Comparison of ENCODE assay signal across 2 cellular contexts in the genomic region with DNA sequence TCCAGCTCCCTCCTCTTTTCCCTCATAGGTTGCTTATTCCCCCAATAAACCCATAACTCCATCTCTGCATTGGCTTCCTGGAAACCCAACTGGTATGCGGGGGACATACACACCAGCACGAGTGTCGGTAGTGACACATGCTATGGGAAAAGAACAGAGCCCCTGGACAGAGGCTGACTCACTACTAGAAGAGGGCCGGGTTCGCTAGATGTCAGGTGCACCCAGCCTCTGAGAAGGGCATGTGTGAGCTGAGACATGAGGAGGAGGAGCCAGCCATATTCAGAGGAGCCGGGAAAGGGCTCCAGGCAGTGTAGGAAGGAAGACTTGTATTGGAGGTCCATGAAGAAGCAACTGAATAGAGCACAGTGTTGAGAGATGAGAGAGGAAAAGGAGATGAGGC.
TF ChIP-seq lines count a peak whose summit lies in the region.

No MANE protein-coding gene starts in this region.

TF ChIP-seq in SK-N-SH, 30 proteins besides CTCF, POLR2A, EP300 and RAD21 (continued from another document):
- TF ChIP-seq, protein P1, sequence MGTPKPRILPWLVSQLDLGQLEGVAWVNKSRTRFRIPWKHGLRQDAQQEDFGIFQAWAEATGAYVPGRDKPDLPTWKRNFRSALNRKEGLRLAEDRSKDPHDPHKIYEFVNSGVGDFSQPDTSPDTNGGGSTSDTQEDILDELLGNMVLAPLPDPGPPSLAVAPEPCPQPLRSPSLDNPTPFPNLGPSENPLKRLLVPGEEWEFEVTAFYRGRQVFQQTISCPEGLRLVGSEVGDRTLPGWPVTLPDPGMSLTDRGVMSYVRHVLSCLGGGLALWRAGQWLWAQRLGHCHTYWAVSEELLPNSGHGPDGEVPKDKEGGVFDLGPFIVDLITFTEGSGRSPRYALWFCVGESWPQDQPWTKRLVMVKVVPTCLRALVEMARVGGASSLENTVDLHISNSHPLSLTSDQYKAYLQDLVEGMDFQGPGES (IDR thresholded peaks at IDR 0.05; ENCODE audit: low read depth, low read length), result no peak
- TF ChIP-seq, protein P2, sequence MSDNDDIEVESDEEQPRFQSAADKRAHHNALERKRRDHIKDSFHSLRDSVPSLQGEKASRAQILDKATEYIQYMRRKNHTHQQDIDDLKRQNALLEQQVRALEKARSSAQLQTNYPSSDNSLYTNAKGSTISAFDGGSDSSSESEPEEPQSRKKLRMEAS (IDR thresholded peaks at IDR 0.05; ENCODE audit: low read depth), result no peak
- TF ChIP-seq GATA2 (CRISPR knock-in tag; IDR thresholded peaks at IDR 0.05) (no peak), MXI1 (IDR thresholded peaks at IDR 0.05; ENCODE audit: low read depth, low read length) (no peak), TCF12 (IDR thresholded peaks at IDR 0.05) (no peak), RFX5 (IDR thresholded peaks at IDR 0.05; ENCODE audit: low read length) (no peak), SMC3 (IDR thresholded peaks at IDR 0.05; ENCODE audit: low read depth, low read length) (no peak), NFIC (IDR thresholded peaks at IDR 0.05; ENCODE audit: borderline replicate concordance) (no peak), RCOR1 (IDR thresholded peaks at IDR 0.05; ENCODE audit: low read length) (no peak), FOXM1 (IDR thresholded peaks at IDR 0.05; ENCODE audit: low read depth) (no peak)
- TF ChIP-seq, protein P3, sequence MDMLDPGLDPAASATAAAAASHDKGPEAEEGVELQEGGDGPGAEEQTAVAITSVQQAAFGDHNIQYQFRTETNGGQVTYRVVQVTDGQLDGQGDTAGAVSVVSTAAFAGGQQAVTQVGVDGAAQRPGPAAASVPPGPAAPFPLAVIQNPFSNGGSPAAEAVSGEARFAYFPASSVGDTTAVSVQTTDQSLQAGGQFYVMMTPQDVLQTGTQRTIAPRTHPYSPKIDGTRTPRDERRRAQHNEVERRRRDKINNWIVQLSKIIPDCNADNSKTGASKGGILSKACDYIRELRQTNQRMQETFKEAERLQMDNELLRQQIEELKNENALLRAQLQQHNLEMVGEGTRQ (IDR thresholded peaks at IDR 0.05; ENCODE audit: borderline replicate concordance, low read depth, low read length), result no peak
- TF ChIP-seq, protein P4, sequence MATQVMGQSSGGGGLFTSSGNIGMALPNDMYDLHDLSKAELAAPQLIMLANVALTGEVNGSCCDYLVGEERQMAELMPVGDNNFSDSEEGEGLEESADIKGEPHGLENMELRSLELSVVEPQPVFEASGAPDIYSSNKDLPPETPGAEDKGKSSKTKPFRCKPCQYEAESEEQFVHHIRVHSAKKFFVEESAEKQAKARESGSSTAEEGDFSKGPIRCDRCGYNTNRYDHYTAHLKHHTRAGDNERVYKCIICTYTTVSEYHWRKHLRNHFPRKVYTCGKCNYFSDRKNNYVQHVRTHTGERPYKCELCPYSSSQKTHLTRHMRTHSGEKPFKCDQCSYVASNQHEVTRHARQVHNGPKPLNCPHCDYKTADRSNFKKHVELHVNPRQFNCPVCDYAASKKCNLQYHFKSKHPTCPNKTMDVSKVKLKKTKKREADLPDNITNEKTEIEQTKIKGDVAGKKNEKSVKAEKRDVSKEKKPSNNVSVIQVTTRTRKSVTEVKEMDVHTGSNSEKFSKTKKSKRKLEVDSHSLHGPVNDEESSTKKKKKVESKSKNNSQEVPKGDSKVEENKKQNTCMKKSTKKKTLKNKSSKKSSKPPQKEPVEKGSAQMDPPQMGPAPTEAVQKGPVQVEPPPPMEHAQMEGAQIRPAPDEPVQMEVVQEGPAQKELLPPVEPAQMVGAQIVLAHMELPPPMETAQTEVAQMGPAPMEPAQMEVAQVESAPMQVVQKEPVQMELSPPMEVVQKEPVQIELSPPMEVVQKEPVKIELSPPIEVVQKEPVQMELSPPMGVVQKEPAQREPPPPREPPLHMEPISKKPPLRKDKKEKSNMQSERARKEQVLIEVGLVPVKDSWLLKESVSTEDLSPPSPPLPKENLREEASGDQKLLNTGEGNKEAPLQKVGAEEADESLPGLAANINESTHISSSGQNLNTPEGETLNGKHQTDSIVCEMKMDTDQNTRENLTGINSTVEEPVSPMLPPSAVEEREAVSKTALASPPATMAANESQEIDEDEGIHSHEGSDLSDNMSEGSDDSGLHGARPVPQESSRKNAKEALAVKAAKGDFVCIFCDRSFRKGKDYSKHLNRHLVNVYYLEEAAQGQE (IDR thresholded peaks at IDR 0.05; ENCODE audit: low read depth, low read length), result no peak
- TF ChIP-seq, protein P5, sequence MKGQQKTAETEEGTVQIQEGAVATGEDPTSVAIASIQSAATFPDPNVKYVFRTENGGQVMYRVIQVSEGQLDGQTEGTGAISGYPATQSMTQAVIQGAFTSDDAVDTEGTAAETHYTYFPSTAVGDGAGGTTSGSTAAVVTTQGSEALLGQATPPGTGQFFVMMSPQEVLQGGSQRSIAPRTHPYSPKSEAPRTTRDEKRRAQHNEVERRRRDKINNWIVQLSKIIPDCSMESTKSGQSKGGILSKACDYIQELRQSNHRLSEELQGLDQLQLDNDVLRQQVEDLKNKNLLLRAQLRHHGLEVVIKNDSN (IDR thresholded peaks at IDR 0.05; ENCODE audit: borderline replicate concordance, low read depth), result no peak
- TF ChIP-seq, protein P6, sequence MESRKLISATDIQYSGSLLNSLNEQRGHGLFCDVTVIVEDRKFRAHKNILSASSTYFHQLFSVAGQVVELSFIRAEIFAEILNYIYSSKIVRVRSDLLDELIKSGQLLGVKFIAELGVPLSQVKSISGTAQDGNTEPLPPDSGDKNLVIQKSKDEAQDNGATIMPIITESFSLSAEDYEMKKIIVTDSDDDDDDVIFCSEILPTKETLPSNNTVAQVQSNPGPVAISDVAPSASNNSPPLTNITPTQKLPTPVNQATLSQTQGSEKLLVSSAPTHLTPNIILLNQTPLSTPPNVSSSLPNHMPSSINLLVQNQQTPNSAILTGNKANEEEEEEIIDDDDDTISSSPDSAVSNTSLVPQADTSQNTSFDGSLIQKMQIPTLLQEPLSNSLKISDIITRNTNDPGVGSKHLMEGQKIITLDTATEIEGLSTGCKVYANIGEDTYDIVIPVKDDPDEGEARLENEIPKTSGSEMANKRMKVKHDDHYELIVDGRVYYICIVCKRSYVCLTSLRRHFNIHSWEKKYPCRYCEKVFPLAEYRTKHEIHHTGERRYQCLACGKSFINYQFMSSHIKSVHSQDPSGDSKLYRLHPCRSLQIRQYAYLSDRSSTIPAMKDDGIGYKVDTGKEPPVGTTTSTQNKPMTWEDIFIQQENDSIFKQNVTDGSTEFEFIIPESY (IDR thresholded peaks at IDR 0.05; ENCODE audit: borderline replicate concordance, low read depth), result no peak

TF ChIP-seq in SK-N-SH treated with all-trans-retinoic acid at 6 μM for 48 hours, 23 proteins besides CTCF, POLR2A, EP300 and RAD21 (continued from another document):
- TF ChIP-seq, protein P7, sequence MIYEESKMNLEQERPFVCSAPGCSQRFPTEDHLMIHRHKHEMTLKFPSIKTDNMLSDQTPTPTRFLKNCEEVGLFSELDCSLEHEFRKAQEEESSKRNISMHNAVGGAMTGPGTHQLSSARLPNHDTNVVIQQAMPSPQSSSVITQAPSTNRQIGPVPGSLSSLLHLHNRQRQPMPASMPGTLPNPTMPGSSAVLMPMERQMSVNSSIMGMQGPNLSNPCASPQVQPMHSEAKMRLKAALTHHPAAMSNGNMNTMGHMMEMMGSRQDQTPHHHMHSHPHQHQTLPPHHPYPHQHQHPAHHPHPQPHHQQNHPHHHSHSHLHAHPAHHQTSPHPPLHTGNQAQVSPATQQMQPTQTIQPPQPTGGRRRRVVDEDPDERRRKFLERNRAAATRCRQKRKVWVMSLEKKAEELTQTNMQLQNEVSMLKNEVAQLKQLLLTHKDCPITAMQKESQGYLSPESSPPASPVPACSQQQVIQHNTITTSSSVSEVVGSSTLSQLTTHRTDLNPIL (CRISPR knock-in tag; IDR thresholded peaks at IDR 0.05; ENCODE audit: low read depth), result no peak
- TF ChIP-seq CSDC2 (CRISPR knock-in tag; IDR thresholded peaks at IDR 0.05), result no peak
- no peak for TF ChIP-seq OSR1 (CRISPR knock-in tag; IDR thresholded peaks at IDR 0.05)
TF ChIP-seq in SK-N-SH treated with all-trans-retinoic acid at 6 μM for 48 hours: peak in this region for 0.
